Comparison of ENCODE assay signal across 8 cellular contexts in the genomic region with DNA sequence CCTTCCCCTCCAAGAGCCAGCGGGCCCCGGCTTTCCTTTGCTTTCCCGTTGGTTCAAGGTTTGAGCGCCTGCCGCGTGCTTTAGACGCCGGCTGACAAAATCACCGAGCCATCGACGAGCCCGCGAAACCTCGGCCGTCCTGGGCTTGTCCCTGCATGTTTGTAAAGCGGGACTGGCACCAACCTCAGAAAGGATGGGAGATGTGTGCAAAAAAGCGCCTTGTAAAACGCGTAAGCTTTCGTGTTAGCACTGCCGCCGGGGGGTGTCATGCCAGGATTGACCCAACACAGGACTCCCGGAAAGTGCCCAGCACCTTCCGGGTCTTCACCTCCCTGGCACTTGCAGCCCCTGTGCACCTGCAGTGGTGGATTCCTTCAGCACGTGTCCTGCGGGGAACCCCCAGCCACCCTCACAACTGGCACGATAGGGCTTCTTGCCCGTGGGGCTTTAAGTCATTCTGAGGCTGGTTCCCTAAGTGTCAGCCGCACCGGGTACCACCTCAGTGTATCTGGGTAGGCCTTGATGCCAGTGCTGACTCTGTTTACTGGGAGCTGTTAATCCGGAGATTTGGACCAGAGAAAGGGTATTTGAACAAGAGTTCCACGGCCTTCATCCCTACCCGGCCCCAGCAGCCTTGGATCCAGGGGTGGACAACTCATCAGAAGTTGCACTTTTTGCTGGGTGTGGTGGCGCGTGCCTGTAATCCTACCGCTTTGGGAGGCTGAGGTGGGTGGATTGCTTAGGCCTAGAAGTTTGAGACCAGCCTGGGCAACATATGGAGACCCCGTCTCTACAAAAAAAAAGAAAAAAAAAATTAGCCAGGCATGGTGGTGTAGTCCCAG.
DNase-seq lines count a peak whose midpoint lies in the region; ATAC-seq and TF ChIP-seq lines count a peak whose summit lies in the region.

No MANE protein-coding gene starts in this region.

- TF ChIP-seq CTCF in GM12875 (IDR thresholded peaks at IDR 0.05; ENCODE audit: borderline replicate concordance, insufficient read depth, low read depth, low read length) = no peak

- peak overlapping the region; percentile 74 for H3K4me3 ChIP-seq in GM12875 (ENCODE audit: low read depth, low read length)
- H3K4me3 ChIP-seq in iPS-18c (ENCODE audit: insufficient read depth, low read depth, low read length) = peak overlapping the region; percentile 95

- no peaks in the 10 kb centered on the region for H3K9me3 ChIP-seq in iPS-18c (ENCODE audit: control insufficient read depth, insufficient read depth, low read length)

- ATAC-seq in HG02840 (IDR thresholded peaks at IDR 0.05; ENCODE audit: low FRiP score, unreplicated experiment) = no peak
- no peak for ATAC-seq in HG02678 (IDR thresholded peaks at IDR 0.05; ENCODE audit: unreplicated experiment)

- DNase-seq in NCI-H774 (lab: John Stamatoyannopoulos, UW) = peak; percentile 9
- peak; percentile 69 for DNase-seq in activated naive CD4-positive, alpha-beta T cell treated with anti-CD3 and anti-CD28 coated beads, Interleukin-2, amount 50 U/mL, for 16 hours
- DNase-seq in stimulated activated CD4-positive, alpha-beta T cell treated with anti-CD3 and anti-CD28 coated beads, Interleukin-2, amount 100 ng/mL, for 48 hours = peak; percentile 31 to 41
- DNase-seq in NCI-H2029 treated with DMSO at 0.1 percent for 48 hours (lab: John Stamatoyannopoulos, UW) = no peak
